ENCODE assay signal across 8 cellular contexts in genomic region chr4:80215449-80216052, GRCh38. TPM values are rescaled to one million over a fixed set of nuclear protein-coding genes. Genes with fewer than 3 reads are reported as not detected.
A peak's percentile ranks its signal among the peaks of the same experiment; 100 is the strongest.
DNase-seq lines count a peak whose midpoint lies in the region; ATAC-seq and TF ChIP-seq lines count a peak whose summit lies in the region.

No MANE protein-coding gene starts in this region.

- no peak for TF ChIP-seq POLR2A in right lobe of liver (IDR thresholded peaks at IDR 0.05)

- peak in 2 of 3 donors; percentile 34 to 51 for ATAC-seq in natural killer cell
- no peak for ATAC-seq in natural killer cell treated with Interleukin-12 subunit alpha and Interleukin-12 subunit beta and Interleukin-15 and Interleukin-18, amount 100 ng/mL, for 72 hours
- peak; percentile 40 to 74 (median 62) for ATAC-seq in right lobe of liver

- no peaks in the 10 kb centered on the region for H3K4me1 ChIP-seq in right lobe of liver

- no peaks in the 10 kb centered on the region for H3K4me1 Mint-ChIP-seq in natural killer cell
- no peaks in the 10 kb centered on the region for H3K4me1 Mint-ChIP-seq in natural killer cell treated with Interleukin-12 subunit alpha and Interleukin-12 subunit beta and Interleukin-15 and Interleukin-18, amount 100 ng/mL, for 72 hours (ENCODE audit: low read depth in 2 of 2)
- H3K4me1 Mint-ChIP-seq in activated naive CD8-positive, alpha-beta T cell treated with anti-CD3 and anti-CD28 coated beads for 36 hours: peaks cover 1% of the 10 kb centered on the region

- H3K36me3 Mint-ChIP-seq in natural killer cell: no peaks in the 10 kb centered on the region
- no peaks in the 10 kb centered on the region for H3K36me3 Mint-ChIP-seq in natural killer cell treated with Interleukin-12 subunit alpha and Interleukin-12 subunit beta and Interleukin-15 and Interleukin-18, amount 100 ng/mL, for 72 hours
- no peaks in the 10 kb centered on the region for H3K36me3 Mint-ChIP-seq in activated naive CD8-positive, alpha-beta T cell treated with anti-CD3 and anti-CD28 coated beads for 36 hours

- DNase-seq in natural killer cell (no peak), NCI-H1436 treated with DMSO at 0.1 percent for 48 hours (lab: John Stamatoyannopoulos, UW) (peak; percentile 21), astrocyte of the cerebellum (ENCODE audit: low read depth) (no peak), right lobe of liver (no peak), HK-2 (ENCODE audit: unreplicated experiment) (no peak), NCI-H226 (no peak)
- no peak for DNase-seq in natural killer cell treated with Interleukin-12 subunit alpha and Interleukin-12 subunit beta and Interleukin-15 and Interleukin-18, amount 100 ng/mL, for 72 hours (ENCODE audit: low spot score)
- no peak for DNase-seq in activated naive CD8-positive, alpha-beta T cell treated with anti-CD3 and anti-CD28 coated beads for 36 hours

- no peaks in the 10 kb centered on the region for H3K27me3 ChIP-seq in right lobe of liver

- intact Hi-C loops in natural killer cell (cut with micrococcal nuclease): loop anchor here (1.0 to 10.0 kb wide), 4 partner anchors 31 to 1263 kb away; no protein-coding TSS in a partner anchor
- intact Hi-C loops in right lobe of liver (cut with DNase I): no loop called here

- no peak overlapping the region for H3K27ac Mint-ChIP-seq in natural killer cell
- no peak overlapping the region for H3K27ac Mint-ChIP-seq in natural killer cell treated with Interleukin-12 subunit alpha and Interleukin-12 subunit beta and Interleukin-15 and Interleukin-18, amount 100 ng/mL, for 72 hours
- H3K27ac Mint-ChIP-seq in activated naive CD8-positive, alpha-beta T cell treated with anti-CD3 and anti-CD28 coated beads for 36 hours: no peak overlapping the region

- TF ChIP-seq CTCF in natural killer cell (IDR thresholded peaks at IDR 0.05): peak; percentile 88
- peak; percentile 24 for TF ChIP-seq CTCF in astrocyte of the cerebellum (IDR thresholded peaks at IDR 0.05; ENCODE audit: low read depth, low read length, missing control alignments)
- TF ChIP-seq CTCF in right lobe of liver (IDR thresholded peaks at IDR 0.05): peak; percentile 66 to 79 (median 70)

- no peaks in the 10 kb centered on the region for H3K36me3 ChIP-seq in right lobe of liver

- no peak overlapping the region for H3K4me3 Mint-ChIP-seq in natural killer cell
- no peak overlapping the region for H3K4me3 Mint-ChIP-seq in natural killer cell treated with Interleukin-12 subunit alpha and Interleukin-12 subunit beta and Interleukin-15 and Interleukin-18, amount 100 ng/mL, for 72 hours
- no peak overlapping the region for H3K4me3 Mint-ChIP-seq in activated naive CD8-positive, alpha-beta T cell treated with anti-CD3 and anti-CD28 coated beads for 36 hours

- 4% methylated on average over 5 of the region's 5 CpGs for WGBS in right lobe of liver (ENCODE audit: insufficient coverage, low coverage, low lambda C conversion rate, missing lambda C conversion rate)

- H3K9me3 ChIP-seq in right lobe of liver: no peaks in the 10 kb centered on the region

- no peak overlapping the region for H3K27ac ChIP-seq in right lobe of liver

- H3K27me3 Mint-ChIP-seq in natural killer cell (ENCODE audit: low read depth in 2 of 2): peaks cover 8 to 32% of the 10 kb centered on the region in 2 donors
- H3K27me3 Mint-ChIP-seq in natural killer cell treated with Interleukin-12 subunit alpha and Interleukin-12 subunit beta and Interleukin-15 and Interleukin-18, amount 100 ng/mL, for 72 hours: peaks cover 10 to 29% of the 10 kb centered on the region in 2 donors
- peaks cover 25% of the 10 kb centered on the region for H3K27me3 Mint-ChIP-seq in activated naive CD8-positive, alpha-beta T cell treated with anti-CD3 and anti-CD28 coated beads for 36 hours

- in situ Hi-C loops in astrocyte of the cerebellum (cut with HindIII; ENCODE audit: low sequenced_read_pairs): loop anchor here (10.0 kb wide), 1 partner anchor 819 kb away; the partner anchor contains the start of gene BMP3

- no peak overlapping the region for H3K4me3 ChIP-seq in astrocyte of the cerebellum (ENCODE audit: low read depth, low read length)
- H3K4me3 ChIP-seq in right lobe of liver: no peak overlapping the region

- no peaks in the 10 kb centered on the region for H3K9me3 Mint-ChIP-seq in natural killer cell
- no peaks in the 10 kb centered on the region for H3K9me3 Mint-ChIP-seq in natural killer cell treated with Interleukin-12 subunit alpha and Interleukin-12 subunit beta and Interleukin-15 and Interleukin-18, amount 100 ng/mL, for 72 hours
- H3K9me3 Mint-ChIP-seq in activated naive CD8-positive, alpha-beta T cell treated with anti-CD3 and anti-CD28 coated beads for 36 hours: no peaks in the 10 kb centered on the region

RNA-seq across cellular contexts. Expression of gene PRDM8, which starts 18.2 kb away (rescaled TPM):
- total RNA-seq in natural killer cell (1 to 10 TPM; 5.8 to 6.2 (median 6.0) TPM), right lobe of liver (under 1 TPM in 5 of 6 experiments, not detected in 1; 0.07 to 0.37 (median 0.12) TPM)
- total RNA-seq in natural killer cell treated with Interleukin-12 subunit alpha and Interleukin-12 subunit beta and Interleukin-15 and Interleukin-18, amount 100 ng/mL, for 72 hours: 10 to 100 TPM; 12.3 to 15.5 TPM
- 1 to 10 TPM; 1.3 to 2.3 TPM for total RNA-seq in activated naive CD8-positive, alpha-beta T cell treated with anti-CD3 and anti-CD28 coated beads for 36 hours

RNA-seq across cellular contexts. Expression of gene FGF5, which starts 50.9 kb away (rescaled TPM):
- total RNA-seq in natural killer cell: under 1 TPM in 2 of 3 donors, not detected in 1; 0.09 TPM
- total RNA-seq in natural killer cell treated with Interleukin-12 subunit alpha and Interleukin-12 subunit beta and Interleukin-15 and Interleukin-18, amount 100 ng/mL, for 72 hours: not detected
- not detected for total RNA-seq in right lobe of liver
- not detected for total RNA-seq in activated naive CD8-positive, alpha-beta T cell treated with anti-CD3 and anti-CD28 coated beads for 36 hours

Comparison
In these comparisons a context has a peak if more than half of its experiments do, and no peak if none do; other contexts are left out.
1. ATAC-seq: peak in natural killer cell (2 of 3) and right lobe of liver (4 of 4); none in natural killer cell treated with Interleukin-12 subunit alpha and Interleukin-12 subunit beta and Interleukin-15 and Interleukin-18, amount 100 ng/mL, for 72 hours (0 of 2).
2. CTCF ChIP-seq: peak in every context shown above with its lines; median percentile 88 in natural killer cell; 70 in right lobe of liver; 24 in astrocyte of the cerebellum.